Comparison of ENCODE assay signal across 8 cellular contexts in the genomic region with DNA sequence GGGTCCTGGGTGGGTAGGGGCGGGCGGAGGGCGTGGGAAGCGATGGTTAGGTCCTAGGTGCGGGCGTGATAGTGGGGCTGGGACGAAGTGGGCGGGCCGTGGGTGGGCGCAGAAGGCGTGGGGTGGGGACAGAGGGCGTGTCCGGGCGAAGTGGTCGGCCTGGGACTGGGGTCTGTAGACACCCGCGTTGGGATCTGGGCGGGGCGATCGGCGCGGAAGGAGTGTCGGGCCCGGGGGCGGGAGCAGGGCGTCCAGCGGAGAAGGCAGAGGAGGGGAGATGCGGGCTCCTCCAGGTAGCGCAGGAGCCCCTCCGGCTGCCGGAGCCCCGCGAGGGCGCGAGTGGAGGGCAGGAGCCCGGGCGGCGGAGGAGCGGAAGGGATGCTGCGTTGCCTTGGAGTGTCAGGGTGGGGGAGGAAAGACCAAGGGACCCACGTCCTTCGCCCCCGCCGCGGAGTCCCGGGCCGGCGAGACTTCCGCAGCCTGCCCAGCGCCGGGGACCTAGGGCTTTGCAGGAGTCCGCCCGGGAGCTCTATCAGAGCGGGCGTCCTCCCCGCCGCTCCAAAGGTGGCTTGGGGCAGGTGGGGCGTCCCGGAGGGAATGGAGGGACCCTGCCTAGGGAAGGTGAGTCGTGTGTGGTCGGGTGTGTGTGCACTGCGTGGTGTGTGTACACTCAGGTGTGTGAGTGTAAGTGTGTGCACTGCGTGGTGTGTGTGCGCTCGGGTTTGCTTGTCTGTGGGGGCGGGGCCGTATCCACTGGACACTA. TPM values are rescaled to one million over a fixed set of nuclear protein-coding genes. Genes with fewer than 3 reads are reported as not detected.
DNase-seq lines count a peak whose midpoint lies in the region; ATAC-seq and TF ChIP-seq lines count a peak whose summit lies in the region.

No MANE protein-coding gene starts in this region.

- peak overlapping the region; percentile 68 for H3K4me3 ChIP-seq in lower lobe of right lung
- peak overlapping the region; percentile 54 to 67 (median 59) for H3K4me3 ChIP-seq in stomach

- peak overlapping the region; percentile 89 for H3K27ac ChIP-seq in RWPE1
- peak overlapping the region; percentile 58 for H3K27ac ChIP-seq in caudate nucleus (ENCODE audit: low read depth, low read length)
- H3K27ac ChIP-seq in lower lobe of right lung, result peak overlapping the region; percentile 60
- peak overlapping the region; percentile 42 to 90 (median 82) for H3K27ac ChIP-seq in stomach

- intact Hi-C loops in lower lobe of right lung (cut with DNase I) (no loop called here), stomach (cut with DNase I; ENCODE audit: low total_unique reads) (loop anchor here (10.0 kb wide), 1 partner anchor 286 kb away; no protein-coding TSS in a partner anchor)

- POLR2A ChIA-PET in RWPE1 (lab: Yijun Ruan, JAX; ENCODE audit: low non-redundant PET), result interaction anchor here (0.5 kb wide), 1 partner anchor 160 kb away, joined by 3 read pairs; no protein-coding TSS in a partner anchor

- H3K36me3 ChIP-seq in lower lobe of right lung (no peaks in the 10 kb centered on the region), stomach (no peaks in the 10 kb centered on the region)

- no peak for TF ChIP-seq EP300 in stomach (IDR thresholded peaks at IDR 0.05)

- H3K4me1 ChIP-seq in lower lobe of right lung (peaks cover 22% of the 10 kb centered on the region), stomach (peaks cover 21 to 32% (median 31%) of the 10 kb centered on the region in 4 donors)

- H3K9me3 ChIP-seq in lower lobe of right lung (no peaks in the 10 kb centered on the region), stomach (no peaks in the 10 kb centered on the region)

- no peak for TF ChIP-seq POLR2A in stomach (IDR thresholded peaks at IDR 0.05)

- DNase-seq in NCI-H1417 (lab: John Stamatoyannopoulos, UW), result peak in 2 of 3 experiments; percentile 74 to 79
- no peak for DNase-seq in NCI-H1417 treated with DMSO at 0.1 percent for 48 hours (lab: John Stamatoyannopoulos, UW)
- DNase-seq in HT1080 (ENCODE audit: low read depth), result peak; percentile 26
- DNase-seq in RWPE1 (ENCODE audit: low spot score), result peak; percentile 80
- peak in 6 of 61 donors; percentile 30 to 87 (median 66) for DNase-seq in caudate nucleus (lab: John Stamatoyannopoulos, UW)
- peak; percentile 87 for DNase-seq in lower lobe of right lung
- peak; percentile 43 for DNase-seq in stomach

- CTCF ChIA-PET in RWPE1 (lab: Yijun Ruan, JAX), result interaction anchor here (1.0 to 1.4 kb wide), 2 partner anchors 14 to 25 kb away, joined by 5 read pairs; no protein-coding TSS in a partner anchor

- no peaks in the 10 kb centered on the region for H3K27me3 ChIP-seq in lower lobe of right lung (ENCODE audit: low read depth)
- peaks cover 0 to 15% (median 0%) of the 10 kb centered on the region in 3 donors for H3K27me3 ChIP-seq in stomach

- 0 to 4% (median 2%) methylated on average over 41 to 67 of the region's 67 CpGs for WGBS in stomach, 5 donors

- TF ChIP-seq CTCF in RWPE1 (conservative IDR thresholded peaks at IDR 0.05; ENCODE audit: low read depth), result no peak
- no peak for TF ChIP-seq CTCF in lower lobe of right lung (IDR thresholded peaks at IDR 0.05)
- no peak for TF ChIP-seq CTCF in stomach (IDR thresholded peaks at IDR 0.05)

- ATAC-seq in GM21526 (IDR thresholded peaks at IDR 0.05; ENCODE audit: low FRiP score, unreplicated experiment), result peak; percentile 61
- peak; percentile 81 to 86 for ATAC-seq in lower lobe of right lung

RNA-seq across cellular contexts. Expression of gene PRSS38, which starts 27.0 kb away (rescaled TPM):
- not detected in 2 replicates for total RNA-seq in HT1080 (2014; rRNA removed; shearing (Covaris generic))
- polyA plus RNA-seq in HT1080 (2015; cell fraction: cytosol; rRNA removed), result not detected in 2 replicates
- not detected in 2 replicates for polyA plus RNA-seq in HT1080 (2015; cell fraction: nucleus; rRNA removed)
- total RNA-seq in lower lobe of right lung, result not detected
- total RNA-seq in stomach, result not detected
- polyA plus RNA-seq in stomach, result not detected

RNA-seq across cellular contexts. Expression of gene SNAP47, which starts 53.2 kb away (rescaled TPM):
- total RNA-seq in HT1080 (2014; rRNA removed; shearing (Covaris generic)), result 43.6 and 47.0 TPM in 2 replicates
- 32.5 and 34.8 TPM in 2 replicates for polyA plus RNA-seq in HT1080 (2015; cell fraction: cytosol; rRNA removed)
- 18.7 and 22.7 TPM in 2 replicates for polyA plus RNA-seq in HT1080 (2015; cell fraction: nucleus; rRNA removed)
- total RNA-seq in lower lobe of right lung (23.1 TPM), stomach (100 to 1,000 TPM in 1 of 5 donors, 10 to 100 TPM in 4; 24.8 to 117 (median 73.0) TPM)
- polyA plus RNA-seq in stomach, result 10 to 100 TPM; 13.7 to 20.8 (median 16.9) TPM

RNA-seq across cellular contexts. Expression of gene JMJD4, which starts 53.4 kb away (rescaled TPM):
- 37.7 and 47.6 TPM in 2 replicates for total RNA-seq in HT1080 (2014; rRNA removed; shearing (Covaris generic))
- polyA plus RNA-seq in HT1080 (2015; cell fraction: cytosol; rRNA removed), result 19.7 and 20.4 TPM in 2 replicates
- polyA plus RNA-seq in HT1080 (2015; cell fraction: nucleus; rRNA removed), result 26.3 and 31.5 TPM in 2 replicates
- total RNA-seq in lower lobe of right lung, result 14.9 TPM
- 10 to 100 TPM in 3 of 5 donors, 1 to 10 TPM in 2; 2.3 to 26.8 (median 17.5) TPM for total RNA-seq in stomach
- 10 to 100 TPM in 2 of 3 donors, 1 to 10 TPM in 1; 8.2 to 11.9 (median 10.7) TPM for polyA plus RNA-seq in stomach
